8 cellular contexts compared by ENCODE assay signal in the genomic region with DNA sequence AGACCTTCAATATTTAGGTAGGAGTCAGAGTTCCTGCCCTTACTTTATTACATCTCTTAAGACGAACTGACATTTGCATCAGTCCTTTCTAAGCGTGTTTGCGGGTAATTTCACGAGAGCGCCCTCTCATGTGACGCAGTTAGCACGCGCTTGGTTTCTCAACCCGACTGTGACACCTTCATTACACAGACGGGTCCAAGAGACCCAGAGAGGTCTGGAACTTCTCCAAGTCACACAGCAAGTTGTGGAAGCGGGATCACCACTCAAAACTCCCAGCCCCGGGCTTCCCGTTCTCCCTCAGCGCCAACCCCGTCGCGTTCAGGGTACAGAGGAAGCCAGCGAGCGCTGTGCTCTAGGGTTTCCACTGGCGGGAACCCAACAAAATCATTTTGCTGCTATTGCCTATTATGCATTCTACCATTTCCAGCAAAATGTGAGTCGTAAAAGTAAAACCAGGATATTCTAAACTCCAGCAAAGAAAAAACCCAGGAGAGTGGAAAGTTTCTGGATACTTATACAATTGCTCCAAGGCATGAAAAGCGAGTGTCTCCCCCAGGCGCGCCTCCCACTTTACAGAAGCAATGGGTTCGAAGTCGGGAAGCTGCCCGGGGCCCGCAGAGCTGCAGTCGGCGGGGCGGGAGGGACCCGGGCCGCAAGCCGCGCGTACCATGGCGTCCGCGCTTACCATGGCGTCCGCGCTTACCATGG. TPM values are rescaled to one million over a fixed set of nuclear protein-coding genes. Genes with fewer than 3 reads are reported as not detected.
DNase-seq lines count a peak whose midpoint lies in the region; ATAC-seq and TF ChIP-seq lines count a peak whose summit lies in the region.

No MANE protein-coding gene starts in this region.

- ATAC-seq in GM19035 (IDR thresholded peaks at IDR 0.05; ENCODE audit: unreplicated experiment) (peak; percentile 59), HG03342 (IDR thresholded peaks at IDR 0.05; ENCODE audit: unreplicated experiment) (peak; percentile 42), mucosa of descending colon (peak; percentile 67)

- H3K4me1 ChIP-seq in BE2C = no peaks in the 10 kb centered on the region
- H3K4me1 ChIP-seq in mucosa of descending colon (ENCODE audit: low read depth) = peaks cover 3% of the 10 kb centered on the region

- peak overlapping the region; percentile 84 for H3K4me3 ChIP-seq in BE2C (ENCODE audit: low read depth, low read length)
- H3K4me3 ChIP-seq in mucosa of descending colon = peak overlapping the region; percentile 35

- H3K27me3 ChIP-seq in BE2C = no peaks in the 10 kb centered on the region

- DNase-seq in BE2C = peak; percentile 30
- peak; percentile 48 for DNase-seq in NCI-H774 (lab: John Stamatoyannopoulos, UW)
- DNase-seq in activated CD8-positive, alpha-beta memory T cell treated with anti-CD3 and anti-CD28 coated beads, Interleukin-2, amount 50 U/mL, for 1 hour (ENCODE audit: extremely low read depth) = peak; percentile 65
- DNase-seq in epidermal melanocyte (ENCODE audit: insufficient read length, low spot score) = peak; percentile 36
- DNase-seq in mucosa of descending colon = peak; percentile 70 to 79 (median 77)
- DNase-seq in stimulated activated CD8-positive, alpha-beta memory T cell treated with anti-CD3 and anti-CD28 coated beads, Interleukin-4, amount 100 ng/mL, for 1 hour (ENCODE audit: low read depth in 2 of 2, low spot score in 1 of 2) = peak; percentile 41 to 44

- H3K9me3 ChIP-seq in BE2C (no peaks in the 10 kb centered on the region), mucosa of descending colon (peaks cover 2% of the 10 kb centered on the region)

- H3K36me3 ChIP-seq in BE2C (no peaks in the 10 kb centered on the region), mucosa of descending colon (ENCODE audit: low read depth) (no peaks in the 10 kb centered on the region)

- 0 out of 2 replicates have a peak, but pooled peaks have one; percentile 5 for TF ChIP-seq CTCF in BE2C (IDR thresholded peaks at IDR 0.05; ENCODE audit: low read depth, low read length)
- TF ChIP-seq CTCF in mucosa of descending colon (IDR thresholded peaks at IDR 0.05) = no peak

- intact Hi-C loops in mucosa of descending colon (cut with DNase I, micrococcal nuclease) = no loop called here

RNA-seq across cellular contexts. Expression of gene ENOSF1, which starts 0.6 kb away (rescaled TPM):
- 11.2 TPM for polyA plus RNA-seq in BE2C (2012; ENCODE audit: insufficient read depth, insufficient read length, low read depth)
- 100 to 1,000 TPM in 1 of 3 donors, 10 to 100 TPM in 2; 72.0 to 132 (median 95.2) TPM for total RNA-seq in mucosa of descending colon

RNA-seq across cellular contexts. Expression of gene TYMS, which starts 54.4 kb away (rescaled TPM):
- polyA plus RNA-seq in BE2C (2012; ENCODE audit: insufficient read depth, insufficient read length, low read depth) = 14.8 TPM
- 10 to 100 TPM in 2 of 3 donors, 1 to 10 TPM in 1; 7.2 to 42.1 (median 16.3) TPM for total RNA-seq in mucosa of descending colon

Comparison
In these comparisons a context has a peak if more than half of its experiments do, and no peak if none do; other contexts are left out.
1. Peak in every context shown above with its lines: DNase-seq, ATAC-seq and H3K4me3 ChIP-seq.